18 cellular contexts compared by ENCODE assay signal in genomic region chr3:72187131-72187530, GRCh38.
A peak's percentile ranks its signal among the peaks of the same experiment; 100 is the strongest.
DNase-seq lines count a peak whose midpoint lies in the region; ATAC-seq and TF ChIP-seq lines count a peak whose summit lies in the region.
"Had no signal": no experiment of that assay in that cellular context is flagged by ENCODE, and none has a peak within 500 bp of the region (broad histone marks: within the 10 kb centered on the region; RNA-seq: fewer than 3 reads in every experiment).

No MANE protein-coding gene starts in this region.

- H3K27ac Mint-ChIP-seq in CD4-positive, alpha-beta memory T cell: no peak overlapping the region
- H3K27ac Mint-ChIP-seq: activated T-helper 2 cell treated with anti-CD3 and anti-CD28 coated beads, Interferon-gamma antibody, Interleukin-2, Interleukin-4, amounts not matched to agents 10 μg/mL and 5 μg/mL and 100 μg/mL, durations not matched to agents 14 hours and 24 hours and 36 hours; CD4-positive, CD25-positive, alpha-beta regulatory T cell had no signal

- peaks cover 0 to under 1% of the 10 kb centered on the region in 2 donors for H3K36me3 Mint-ChIP-seq in CD4-positive, alpha-beta memory T cell
- H3K36me3 Mint-ChIP-seq: CD4-positive, CD25-positive, alpha-beta regulatory T cell had no signal

- DNase-seq in A172 (ENCODE audit: low spot score) (peak; percentile 3), NB4 (ENCODE audit: low read depth) (peak; percentile 44), fibroblast of pulmonary artery (ENCODE audit: low read depth) (no peak), cerebellum (ENCODE audit: low spot score) (no peak)
- DNase-seq in activated CD4-positive, CD25-positive, alpha-beta regulatory T cell (lab: John Stamatoyannopoulos, UW): no peak
- no peak for DNase-seq in CD4-positive, alpha-beta memory T cell
- DNase-seq: NCI-H1092, NCI-H524, small intestine, uterus had no signal

- no peak overlapping the region for H3K27ac ChIP-seq in CD4-positive, alpha-beta memory T cell (ENCODE audit: low read depth, low read length)
- H3K27ac ChIP-seq: breast epithelium, epithelial cell of prostate, uterus had no signal

- H3K4me1 ChIP-seq in CD4-positive, alpha-beta memory T cell (ENCODE audit: insufficient read depth, low read length): no peaks in the 10 kb centered on the region
- H3K4me1 ChIP-seq: breast epithelium, uterus had no signal

- H3K4me3 ChIP-seq in NB4 (ENCODE audit: low read depth, low read length): no peak overlapping the region
- H3K4me3 ChIP-seq in fibroblast of pulmonary artery (replicated peaks; ENCODE audit: low read depth, low read length): no peak overlapping the region
- H3K4me3 ChIP-seq in CD4-positive, alpha-beta memory T cell (ENCODE audit: low read length in 2 of 2): no peak overlapping the region
- H3K4me3 ChIP-seq: breast epithelium, uterus had no signal

- ATAC-seq in GM19463 (IDR thresholded peaks at IDR 0.05; ENCODE audit: unreplicated experiment): no peak
- ATAC-seq: activated CD4-positive, CD25-positive, alpha-beta regulatory T cell treated with anti-CD3 and anti-CD28 coated beads, Interleukin-2, amount 50 U/mL, for 24 hours had no signal

- H3K27me3 ChIP-seq in CD4-positive, alpha-beta memory T cell (ENCODE audit: insufficient read depth, low read length): no peaks in the 10 kb centered on the region
- H3K27me3 ChIP-seq: breast epithelium, uterus had no signal

- peaks cover 0 to 2% (median 0%) of the 10 kb centered on the region in 4 donors for H3K4me1 Mint-ChIP-seq in CD4-positive, alpha-beta memory T cell

- TF ChIP-seq CTCF in GM12872 (IDR thresholded peaks at IDR 0.05; ENCODE audit: insufficient read depth, low read depth, low read length) (peak; percentile 38; the same call in 2 of the 3 replicates), NB4 (IDR thresholded peaks at IDR 0.05; ENCODE audit: low read depth, low read length) (peak; percentile 26), fibroblast of pulmonary artery (IDR thresholded peaks at IDR 0.05; ENCODE audit: low read length, missing control alignments) (peak; percentile 18)

- CTCF ChIA-PET in CD4-positive, alpha-beta memory T cell (lab: Charles Lee; ENCODE audit: partially characterized antibody): no interaction called here

- H3K27me3 Mint-ChIP-seq in CD4-positive, alpha-beta memory T cell: peaks cover 0 to 10% of the 10 kb centered on the region in 2 donors

- no peaks in the 10 kb centered on the region for H3K9me3 ChIP-seq in CD4-positive, alpha-beta memory T cell (ENCODE audit: control insufficient read depth in 1 of 2, low read length in 2 of 2)
- H3K9me3 ChIP-seq: breast epithelium, uterus had no signal

- H3K4me3 Mint-ChIP-seq in CD4-positive, alpha-beta memory T cell: no peak overlapping the region
- H3K4me3 Mint-ChIP-seq: CD4-positive, CD25-positive, alpha-beta regulatory T cell; nephron had no signal

- H3K36me3 ChIP-seq in CD4-positive, alpha-beta memory T cell (ENCODE audit: insufficient read depth, low read length): no peaks in the 10 kb centered on the region
- H3K36me3 ChIP-seq: breast epithelium, uterus had no signal

- intact Hi-C loops in CD4-positive, alpha-beta memory T cell (cut with micrococcal nuclease): no loop called here

- POLR2A ChIA-PET in CD4-positive, alpha-beta memory T cell (lab: Charles Lee; ENCODE audit: partially characterized antibody): no interaction called here

- H3K9me3 Mint-ChIP-seq in CD4-positive, alpha-beta memory T cell: peaks cover 0 to 8% (median 1%) of the 10 kb centered on the region in 8 donors

- TF ChIP-seq POLR2A in NB4 (IDR thresholded peaks at IDR 0.05; ENCODE audit: extremely low read depth, insufficient read length): no peak

Comparison
In these comparisons a context has a peak if more than half of its experiments do, and no peak if none do; other contexts are left out.
1. DNase-seq: peak in A172 (single experiment) and NB4 (single experiment); none in fibroblast of pulmonary artery (single experiment), cerebellum (single experiment), activated CD4-positive, CD25-positive, alpha-beta regulatory T cell (0 of 4) and CD4-positive, alpha-beta memory T cell (0 of 5).
2. Peak in every context shown above with its lines, with median percentiles within 50 percentile points of each other: CTCF ChIP-seq.